In genomic region chr19:48992571-48993174, GRCh38 we compare ENCODE assay signal across 8 cellular contexts. TPM values are rescaled to one million over a fixed set of nuclear protein-coding genes. Genes with fewer than 3 reads are reported as not detected.
DNase-seq lines count a peak whose midpoint lies in the region; ATAC-seq, FAIRE-seq and TF ChIP-seq lines count a peak whose summit lies in the region.

No MANE protein-coding gene starts in this region.

- peak overlapping the region; percentile 96 for H3K27ac ChIP-seq in GM23248
- peak overlapping the region; percentile 91 for H3K27ac ChIP-seq in VCaP
- H3K27ac ChIP-seq in pancreas = peak overlapping the region; percentile 62 to 93 (median 85)

- 0 out of 2 replicates have a peak, but pooled peaks cover 5% of the 10 kb centered on the region for H3F3A ChIP-seq in GM23248 (ENCODE audit: insufficient read depth)

- POLR2A ChIA-PET in BJ (lab: Charles Lee) = interaction anchor here (0.5 to 1.8 kb wide), 4 partner anchors 14 to 64 kb away, joined by 3 to 6 read pairs (median 4); partner anchors contain the start of gene CGB7

- 0 out of 2 replicates have a peak, but pooled peaks cover 4% of the 10 kb centered on the region for H4K20me1 ChIP-seq in GM23248 (ENCODE audit: insufficient read depth)

- TF ChIP-seq CTCF in BJ (IDR thresholded peaks at IDR 0.05; ENCODE audit: insufficient read depth, low read depth, low read length) (no peak), VCaP (conservative IDR thresholded peaks at IDR 0.05) (no peak), fibroblast of pulmonary artery (IDR thresholded peaks at IDR 0.05; ENCODE audit: low read length, missing control alignments) (no peak), pancreas (IDR thresholded peaks at IDR 0.05) (no peak)

- in situ Hi-C loops in GM23248 (cut with MboI) = no loop called here

- peak; percentile 1 to 8 (median 2) for ATAC-seq in pancreas

- no peak for FAIRE-seq in pancreas (lab: Jason Lieb, UNC)

- H3K27me3 ChIP-seq in BJ (ENCODE audit: control insufficient read depth, insufficient read depth, low read length) = no peaks in the 10 kb centered on the region
- H3K27me3 ChIP-seq in GM23248 (replicated peaks; ENCODE audit: insufficient read depth) = no peaks in the 10 kb centered on the region
- no peaks in the 10 kb centered on the region for H3K27me3 ChIP-seq in pancreas

- CTCF ChIA-PET in BJ (lab: Yijun Ruan, JAX) = interaction anchor here (0.8 to 2.7 kb wide), 19 partner anchors 11 to 205 kb away, joined by 3 to 44 read pairs (median 4); partner anchors contain the start of gene HSD17B14

- H2AFZ ChIP-seq in GM23248 = peak overlapping the region; percentile 64

- WGBS in GM23248 (ENCODE audit: low coverage in 1 of 2, low lambda C conversion rate in 2 of 2, missing lambda C conversion rate in 2 of 2), 2 experiments = 1 to 2% methylated on average over 20 of the region's 20 CpGs
- WGBS in pancreas, 2 donors = 0% methylated on average over 20 of the region's 20 CpGs

- H3K4me2 ChIP-seq in GM23248 (ENCODE audit: unreplicated experiment) = peak overlapping the region; percentile 92

- intact Hi-C loops in pancreas (cut with DNase I) = no loop called here

- no peaks in the 10 kb centered on the region for H3K9me2 ChIP-seq in GM23248 (ENCODE audit: insufficient read depth)

- H3K9me3 ChIP-seq in GM23248 (ENCODE audit: low read depth) (no peaks in the 10 kb centered on the region), pancreas (no peaks in the 10 kb centered on the region)

- H3K9ac ChIP-seq in GM23248 = peak overlapping the region; percentile 99

- peak overlapping the region; percentile 94 for H3K4me3 ChIP-seq in BJ (ENCODE audit: low read depth, low read length)
- H3K4me3 ChIP-seq in GM23248 = peak overlapping the region; percentile 97
- peak overlapping the region; percentile 97 for H3K4me3 ChIP-seq in fibroblast of pulmonary artery (replicated peaks; ENCODE audit: low read depth, low read length)
- peak overlapping the region; percentile 53 to 80 (median 66) for H3K4me3 ChIP-seq in pancreas

- H3K4me1 ChIP-seq in GM23248 (ENCODE audit: insufficient read depth) (peaks cover 17% of the 10 kb centered on the region; the same call in 1 of the 2 replicates), pancreas (peaks cover 5 to 15% (median 6%) of the 10 kb centered on the region in 3 donors)

- peaks cover 20% of the 10 kb centered on the region for H3K36me3 ChIP-seq in BJ (ENCODE audit: control insufficient read depth, insufficient read depth, low read length)
- H3K36me3 ChIP-seq in GM23248 (ENCODE audit: low read depth) = peaks cover 9% of the 10 kb centered on the region; the same call in 1 of the 2 replicates
- no peaks in the 10 kb centered on the region for H3K36me3 ChIP-seq in pancreas

- DNase-seq in BJ (ENCODE audit: low read depth) = no peak
- no peak for DNase-seq in GM23248
- DNase-seq in fibroblast of pulmonary artery (ENCODE audit: low read depth) = no peak
- peak in 4 of 6 donors; percentile 28 to 72 (median 56) for DNase-seq in pancreas
- DNase-seq in SKM-1 treated with dmso at 0.1 percent for 144 hours (lab: John Stamatoyannopoulos, UW; ENCODE audit: unreplicated experiment) = no peak
- DNase-seq in NCI-H1694 (lab: John Stamatoyannopoulos, UW) = no peak
- no peak for DNase-seq in NOMO-1 treated with dmso at 0.1 percent for 144 hours (lab: John Stamatoyannopoulos, UW; ENCODE audit: unreplicated experiment)

- H3K79me2 ChIP-seq in GM23248 (ENCODE audit: insufficient read depth) = peaks cover 91% of the 10 kb centered on the region

RNA-seq across cellular contexts. Expression of gene GYS1, which starts 0.4 kb away (rescaled TPM):
- 36.0 and 49.7 TPM in 2 replicates for polyA plus RNA-seq in BJ (2011; rRNA removed)
- polyA minus RNA-seq in BJ (2011; rRNA and poly(A)+ RNA removed) = 45.4 and 52.7 TPM in 2 replicates
- total RNA-seq in GM23248 (2014; rRNA removed; shearing (Covaris generic)) = 78.4 and 80.1 TPM in 2 replicates
- polyA plus RNA-seq in GM23248 (2016; fragmentation: Nextera tagmentation; extraction: Ambion mirVana) = 85.6 and 92.6 TPM in 2 replicates
- 10 to 100 TPM in 4 of 6 donors, 1 to 10 TPM in 2; 7.3 to 14.6 (median 12.2) TPM for total RNA-seq in pancreas
- 10 to 100 TPM; 14.5 to 18.2 TPM for polyA plus RNA-seq in pancreas

RNA-seq across cellular contexts. Expression of gene RUVBL2, which starts 1.0 kb away (rescaled TPM):
- 138 and 221 TPM in 2 replicates for polyA plus RNA-seq in BJ (2011; rRNA removed)
- 125 and 166 TPM in 2 replicates for polyA minus RNA-seq in BJ (2011; rRNA and poly(A)+ RNA removed)
- total RNA-seq in GM23248 (2014; rRNA removed; shearing (Covaris generic)) = 177 TPM in 2 replicates
- polyA plus RNA-seq in GM23248 (2016; fragmentation: Nextera tagmentation; extraction: Ambion mirVana) = 129 and 130 TPM in 2 replicates
- total RNA-seq in pancreas = 10 to 100 TPM; 17.0 to 38.0 (median 29.1) TPM
- polyA plus RNA-seq in pancreas = 10 to 100 TPM; 43.9 to 44.9 TPM

RNA-seq across cellular contexts. Expression of gene LHB, which starts 24.2 kb away (rescaled TPM):
- polyA plus RNA-seq in BJ (2011; rRNA removed) (not detected in 2 replicates), GM23248 (2016; fragmentation: Nextera tagmentation; extraction: Ambion mirVana) (0.54 and 0.85 TPM in 2 replicates), pancreas (10 to 100 TPM; 30.1 to 54.4 TPM)
- not detected in 2 replicates for polyA minus RNA-seq in BJ (2011; rRNA and poly(A)+ RNA removed)
- total RNA-seq in GM23248 (2014; rRNA removed; shearing (Covaris generic)) = not detected in 2 replicates
- 1 to 10 TPM in 5 of 6 donors, under 1 TPM in 1; 0.98 to 6.6 (median 3.5) TPM for total RNA-seq in pancreas

RNA-seq across cellular contexts. Expression of gene FTL, which starts 27.6 kb away (rescaled TPM):
- polyA plus RNA-seq in BJ (2011; rRNA removed) (2,664 and 3,340 TPM in 2 replicates), GM23248 (2016; fragmentation: Nextera tagmentation; extraction: Ambion mirVana) (8,171 and 8,242 TPM in 2 replicates), pancreas (1,000 to 10,000 TPM; 1,427 to 1,473 TPM)
- 920 and 1,253 TPM in 2 replicates for polyA minus RNA-seq in BJ (2011; rRNA and poly(A)+ RNA removed)
- total RNA-seq in GM23248 (2014; rRNA removed; shearing (Covaris generic)) = 2,276 and 2,848 TPM in 2 replicates
- 1,000 to 10,000 TPM in 1 of 6 donors, 100 to 1,000 TPM in 5; 394 to 1,427 (median 690) TPM for total RNA-seq in pancreas

RNA-seq across cellular contexts. Expression of gene CGB3, which starts 31.5 kb away (rescaled TPM):
- not detected in 2 replicates for polyA plus RNA-seq in BJ (2011; rRNA removed)
- polyA minus RNA-seq in BJ (2011; rRNA and poly(A)+ RNA removed) = not detected in 2 replicates
- not detected in 2 replicates for total RNA-seq in GM23248 (2014; rRNA removed; shearing (Covaris generic))
- 0.76 TPM in 1 of 2 replicates, not detected in the other for polyA plus RNA-seq in GM23248 (2016; fragmentation: Nextera tagmentation; extraction: Ambion mirVana)
- not detected for total RNA-seq in pancreas
- not detected for polyA plus RNA-seq in pancreas

Comparison
In these comparisons a context has a peak if more than half of its experiments do, and no peak if none do; other contexts are left out.
1. DNase-seq: peak in pancreas (4 of 6); none in BJ (single experiment), GM23248 (single experiment), fibroblast of pulmonary artery (single experiment), SKM-1 treated with dmso at 0.1 percent for 144 hours (single experiment), NCI-H1694 (single experiment) and NOMO-1 treated with dmso at 0.1 percent for 144 hours (single experiment).
2. RNA of gene LHB, which starts 24.2 kb away (polyA plus RNA-seq): 30.1 to 54.4 TPM in pancreas; 0.54 to 0.85 TPM in GM23248 and not detected in BJ; every median in the first group is over 10 times any median in the second.
3. Peak in every context shown above with its lines, with median percentiles within 50 percentile points of each other: H3K4me3 ChIP-seq and H3K27ac ChIP-seq.